In the genomic region with DNA sequence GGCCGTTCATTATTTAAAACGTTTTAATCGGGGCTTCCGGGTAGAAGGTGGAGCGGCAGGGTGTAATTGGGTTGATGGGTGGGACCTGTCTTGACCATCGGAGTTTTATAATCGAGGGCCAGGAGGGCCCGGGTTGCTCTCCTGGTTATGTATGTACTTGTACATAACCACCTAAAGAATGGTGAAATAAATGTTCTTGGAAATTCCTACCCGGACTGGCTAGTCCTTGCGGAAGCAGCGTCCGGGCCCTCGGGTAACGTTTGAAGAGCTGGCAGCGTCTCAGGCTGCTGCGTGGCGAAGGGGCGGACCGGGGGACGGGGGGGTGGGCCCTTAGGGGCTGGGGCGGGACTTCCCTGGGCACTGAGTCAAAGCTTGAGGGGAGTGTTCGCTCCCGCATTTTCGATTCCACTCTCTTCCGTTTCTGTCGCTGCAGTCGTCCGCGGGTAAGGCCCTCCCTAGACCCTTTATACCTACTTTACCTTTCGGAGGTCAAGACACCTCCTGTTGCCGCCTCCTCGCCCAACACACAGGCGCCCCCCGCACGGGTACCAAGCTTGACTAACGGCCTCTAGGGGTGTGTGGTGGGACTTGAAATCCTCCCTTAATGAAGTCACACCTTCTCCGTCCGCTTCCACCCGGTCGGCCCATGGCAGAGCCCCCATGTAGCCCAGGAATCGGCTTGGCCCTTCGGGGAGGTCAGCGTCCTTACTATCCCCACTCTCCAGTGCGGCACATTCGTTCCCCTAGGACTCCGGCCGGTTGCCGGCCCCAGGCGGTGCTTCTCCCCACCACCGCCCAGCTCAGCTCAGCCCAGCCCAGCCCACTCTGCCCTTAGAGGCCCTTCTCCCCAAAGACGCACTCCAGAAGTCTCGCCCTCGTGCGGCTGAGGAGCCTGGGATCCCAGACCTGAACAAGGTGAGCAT, we compare ENCODE assay signal across 8 cellular contexts. TPM values are rescaled to one million over a fixed set of nuclear protein-coding genes. Genes with fewer than 3 reads are reported as not detected.
A peak's percentile ranks its signal among the peaks of the same experiment; 100 is the strongest.
DNase-seq lines count a peak whose midpoint lies in the region; ATAC-seq, FAIRE-seq and TF ChIP-seq lines count a peak whose summit lies in the region.

A gene with protein sequence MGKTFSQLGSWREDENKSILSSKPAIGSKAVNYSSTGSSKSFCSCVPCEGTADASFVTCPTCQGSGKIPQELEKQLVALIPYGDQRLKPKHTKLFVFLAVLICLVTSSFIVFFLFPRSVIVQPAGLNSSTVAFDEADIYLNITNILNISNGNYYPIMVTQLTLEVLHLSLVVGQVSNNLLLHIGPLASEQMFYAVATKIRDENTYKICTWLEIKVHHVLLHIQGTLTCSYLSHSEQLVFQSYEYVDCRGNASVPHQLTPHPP (plus strand): TSS at position 396 of the 923 bp plus-strand sequence. CDS start 1,167 bp downstream, outside the sequence.

- H3K9me3 ChIP-seq in fibroblast of lung (ENCODE audit: control insufficient read depth, insufficient read depth, low read depth, low read length) = no peaks in the 10 kb centered on the region

- H3K4me3 Mint-ChIP-seq in activated T-cell treated with anti-CD3 and anti-CD28 coated beads, Interleukin-2, amount 50 U/mL, for 72 hours = peak within 1 kb of the TSS; percentile 92 to 98
- peak within 1 kb of the TSS; percentile 88 to 100 (median 99) for H3K4me3 Mint-ChIP-seq in naive thymus-derived CD8-positive, alpha-beta T cell

- H3K4me2 ChIP-seq in fibroblast of lung (ENCODE audit: extremely low read depth, insufficient read depth, low read length) = peak within 1 kb of the TSS; percentile 88

- peak; percentile 59 for ATAC-seq in HG02970 (IDR thresholded peaks at IDR 0.05; ENCODE audit: low FRiP score, unreplicated experiment)
- ATAC-seq in activated T-cell treated with anti-CD3 and anti-CD28 coated beads, Interleukin-2, amount 50 U/mL, for 72 hours (replicated peaks in 1 of 2) = peak; percentile 92 to 95
- ATAC-seq in naive thymus-derived CD8-positive, alpha-beta T cell = peak; percentile 88 to 90

- H3K4me1 Mint-ChIP-seq in activated T-cell treated with anti-CD3 and anti-CD28 coated beads, Interleukin-2, amount 50 U/mL, for 72 hours (ENCODE audit: low read depth) = peaks cover 45% of the 10 kb centered on the region
- peaks cover 24 to 45% (median 41%) of the 10 kb centered on the region in 4 donors for H3K4me1 Mint-ChIP-seq in naive thymus-derived CD8-positive, alpha-beta T cell

- H3K27ac ChIP-seq in fibroblast of lung (ENCODE audit: insufficient read depth, low read length) = peak within 1 kb of the TSS; percentile 64

- H2AFZ ChIP-seq in fibroblast of lung (ENCODE audit: low read length) = peak within 1 kb of the TSS; percentile 58

- no peaks in the 10 kb centered on the region for H3K27me3 ChIP-seq in fibroblast of lung (ENCODE audit: control insufficient read depth, insufficient read depth, low read length)

- no peaks in the 10 kb centered on the region for H3K79me2 ChIP-seq in fibroblast of lung (ENCODE audit: control insufficient read depth, insufficient read depth, low read length)

- H3K9me3 Mint-ChIP-seq in activated T-cell treated with anti-CD3 and anti-CD28 coated beads, Interleukin-2, amount 50 U/mL, for 72 hours = no peaks in the 10 kb centered on the region
- no peaks in the 10 kb centered on the region for H3K9me3 Mint-ChIP-seq in naive thymus-derived CD8-positive, alpha-beta T cell

- POLR2A ChIA-PET in naive thymus-derived CD8-positive, alpha-beta T cell (lab: Charles Lee) = interaction anchor here (0.5 to 12.3 kb wide), 20 partner anchors 10 to 1936 kb away, joined by 3 to 189 read pairs (median 4); a partner anchor contains a TSS

- peak within 1 kb of the TSS; percentile 93 for H3K27ac Mint-ChIP-seq in activated T-cell treated with anti-CD3 and anti-CD28 coated beads, Interleukin-2, amount 50 U/mL, for 72 hours
- H3K27ac Mint-ChIP-seq in naive thymus-derived CD8-positive, alpha-beta T cell = peak within 1 kb of the TSS; percentile 95 to 99 (median 97)

- TF ChIP-seq CTCF in fibroblast of lung (conservative IDR thresholded peaks at IDR 0.05 in 1 of 2, IDR thresholded peaks at IDR 0.05 in 1 of 2; ENCODE audit: low read depth in 1 of 2, low read length in 2 of 2) = peak; percentile 31 to 42

- H3K4me1 ChIP-seq in fibroblast of lung (ENCODE audit: control insufficient read depth, extremely low read depth, insufficient read depth, low read length) = peaks cover 6% of the 10 kb centered on the region

- DNase-seq in GM18507 (ENCODE audit: extremely low spot score, insufficient read length, low read depth) (peak; percentile 81), NOMO-1 treated with dmso at 0.1 percent for 144 hours (lab: John Stamatoyannopoulos, UW; ENCODE audit: unreplicated experiment) (peak; percentile 61), fibroblast of lung (ENCODE audit: low read depth in 2 of 2) (peak; percentile 84 to 86), DMS114 treated with DMSO at 0.1 percent for 48 hours (lab: John Stamatoyannopoulos, UW; ENCODE audit: unreplicated experiment) (no peak)
- DNase-seq in activated T-cell treated with anti-CD3 and anti-CD28 coated beads, Interleukin-2, amount 50 U/mL, for 72 hours = peak; percentile 81 to 82
- peak; percentile 54 to 85 (median 66) for DNase-seq in naive thymus-derived CD8-positive, alpha-beta T cell
- peak; percentile 56 to 78 (median 70) for DNase-seq in stimulated activated naive CD4-positive, alpha-beta T cell (lab: John Stamatoyannopoulos, UW)

- H3K36me3 Mint-ChIP-seq in activated T-cell treated with anti-CD3 and anti-CD28 coated beads, Interleukin-2, amount 50 U/mL, for 72 hours (ENCODE audit: insufficient read depth in 2 of 2) = peaks cover 6 to 22% of the 10 kb centered on the region in 2 donors
- peaks cover 4 to 44% (median 11%) of the 10 kb centered on the region in 3 donors for H3K36me3 Mint-ChIP-seq in naive thymus-derived CD8-positive, alpha-beta T cell

- H3K27me3 Mint-ChIP-seq in activated T-cell treated with anti-CD3 and anti-CD28 coated beads, Interleukin-2, amount 50 U/mL, for 72 hours (ENCODE audit: low read depth) = no peaks in the 10 kb centered on the region
- H3K27me3 Mint-ChIP-seq in naive thymus-derived CD8-positive, alpha-beta T cell = no peaks in the 10 kb centered on the region

- H3K4me3 ChIP-seq in fibroblast of lung (replicated peaks in 1 of 4; ENCODE audit: control extremely low read depth in 1 of 4, insufficient read depth in 1 of 4, low read depth in 3 of 4, low read length in 4 of 4) = peak within 1 kb of the TSS; percentile 58 to 78 (median 66)

- no peaks in the 10 kb centered on the region for H4K20me1 ChIP-seq in fibroblast of lung (ENCODE audit: control insufficient read depth, extremely low read depth, insufficient read depth, low read length)

- FAIRE-seq in GM18507 (lab: Jason Lieb, UNC) = peak; percentile 85

- peak within 1 kb of the TSS; percentile 58 for H3K9ac ChIP-seq in fibroblast of lung (ENCODE audit: insufficient read depth, low read length)

- peaks cover 11% of the 10 kb centered on the region for H3K36me3 ChIP-seq in fibroblast of lung (ENCODE audit: control insufficient read depth, insufficient read depth, low read length)

RNA-seq across cellular contexts. Expression of the gene that starts here (rescaled TPM):
- 10 to 100 TPM; 11.7 to 21.6 TPM for total RNA-seq in activated T-cell treated with anti-CD3 and anti-CD28 coated beads, Interleukin-2, amount 50 U/mL, for 72 hours
- total RNA-seq in fibroblast of lung = 0.77 and 1.5 TPM in 2 replicates
- 6.7 and 9.3 TPM in 2 replicates for polyA plus RNA-seq in fibroblast of lung
- 4.5 and 6.4 TPM in 2 replicates for polyA plus RNA-seq in fibroblast of lung (2012)
- polyA minus RNA-seq in fibroblast of lung (ENCODE audit: low replicate concordance) = 16.3 and 19.3 TPM in 2 replicates
- total RNA-seq in naive thymus-derived CD8-positive, alpha-beta T cell = 10 to 100 TPM; 17.3 to 18.0 TPM
- 1 to 10 TPM; 4.1 to 5.5 (median 4.2) TPM for polyA plus RNA-seq in naive thymus-derived CD8-positive, alpha-beta T cell
